In genomic region chr13:25252770-25253169, GRCh38 we compare ENCODE assay signal across 16 cellular contexts. TPM values are rescaled to one million over a fixed set of nuclear protein-coding genes. Genes with fewer than 3 reads are reported as not detected.
DNase-seq lines count a peak whose midpoint lies in the region; ATAC-seq and TF ChIP-seq lines count a peak whose summit lies in the region.
"Had no signal": no experiment of that assay in that cellular context is flagged by ENCODE, and none has a peak within 500 bp of the region (broad histone marks: within the 10 kb centered on the region; RNA-seq: fewer than 3 reads in every experiment).

No MANE protein-coding gene starts in this region.

- H2AFZ ChIP-seq in mammary epithelial cell (ENCODE audit: low read depth, low read length), result no peak overlapping the region
- H2AFZ ChIP-seq: GM23338 had no signal

- dilution Hi-C loops in mammary epithelial cell (cut with HindIII; ENCODE audit: low sequenced_read_pairs), result no loop called here

- intact Hi-C loops in MCF 10A (cut with micrococcal nuclease), result no loop called here
- intact Hi-C loops in mammary epithelial cell (cut with micrococcal nuclease), result no loop called here
- intact Hi-C loops in left lung (cut with DNase I), result no loop called here

- no peaks in the 10 kb centered on the region for H4K20me1 ChIP-seq in mammary epithelial cell (ENCODE audit: insufficient read depth, low read length)

- 93% methylated on average over 2 of the region's 2 CpGs for WGBS in mammary epithelial cell (ENCODE audit: low coverage, missing lambda C conversion rate)

- no TSS peak for BruUV-seq in MCF 10A (replicated peaks; lab: Mats Ljungman, UMichigan)
- BruUV-seq in mammary epithelial cell (replicated peaks; lab: Mats Ljungman, UMichigan), result no TSS peak

- H3K9ac ChIP-seq in mammary epithelial cell (ENCODE audit: insufficient read depth, low read length), result no peak overlapping the region

- no peaks in the 10 kb centered on the region for H3K9me3 Mint-ChIP-seq in MCF 10A (ENCODE audit: unreplicated experiment)
- H3K9me3 Mint-ChIP-seq in progenitor cell of endocrine pancreas (ENCODE audit: low read depth), result no peaks in the 10 kb centered on the region
- H3K9me3 Mint-ChIP-seq in stimulated activated memory B cell treated with anti-CD40 and anti-IgM and Interleukin-4, amounts not matched to agents 10 μg/mL and 1 μg/mL and 100 μg/mL, for 72 hours, result no peaks in the 10 kb centered on the region
- H3K9me3 Mint-ChIP-seq: CD4-positive, alpha-beta memory T cell; GM23338 had no signal

- H3K36me3 Mint-ChIP-seq in MCF 10A (ENCODE audit: insufficient read depth, unreplicated experiment), result peaks cover 45% of the 10 kb centered on the region
- H3K36me3 Mint-ChIP-seq in progenitor cell of endocrine pancreas (ENCODE audit: insufficient read depth), result peaks cover 14% of the 10 kb centered on the region
- H3K36me3 Mint-ChIP-seq in stimulated activated memory B cell treated with anti-CD40 and anti-IgM and Interleukin-4, amounts not matched to agents 10 μg/mL and 1 μg/mL and 100 μg/mL, for 72 hours, result peaks cover 47% of the 10 kb centered on the region

- DNase-seq in MCF 10A (ENCODE audit: unreplicated experiment) (no peak), mammary epithelial cell (no peak), left lung (no peak), progenitor cell of endocrine pancreas (ENCODE audit: low spot score, unreplicated experiment) (no peak), NCI-H82 treated with DMSO at 0.1 percent for 48 hours (lab: John Stamatoyannopoulos, UW; ENCODE audit: unreplicated experiment) (no peak), Kasumi-1 (lab: John Stamatoyannopoulos, UW) (no peak)
- DNase-seq: Calu3; CD4-positive, alpha-beta memory T cell; DMS79 treated with DMSO at 0.1 percent for 48 hours; GF-D8; HCEC 1CT had no signal

- in situ Hi-C loops in mammary epithelial cell (cut with MboI; ENCODE audit: low sequenced_read_pairs in 2 of 2), result no loop called here

- no peaks in the 10 kb centered on the region for H3K79me2 ChIP-seq in mammary epithelial cell (ENCODE audit: insufficient read depth, low read length)

- no peaks in the 10 kb centered on the region for H3K9me3 ChIP-seq in mammary epithelial cell (replicated peaks; ENCODE audit: insufficient read depth, low read length)
- no peaks in the 10 kb centered on the region for H3K9me3 ChIP-seq in left lung
- H3K9me3 ChIP-seq: A549 had no signal

- H3K27ac ChIP-seq in mammary epithelial cell (ENCODE audit: insufficient read depth, low read depth, low read length) (no peak overlapping the region), left lung (no peak overlapping the region)
- H3K27ac ChIP-seq: 22Rv1, A549, C4-2B had no signal

- no peak overlapping the region for H3K4me3 Mint-ChIP-seq in MCF 10A (ENCODE audit: unreplicated experiment)
- H3K4me3 Mint-ChIP-seq in progenitor cell of endocrine pancreas (ENCODE audit: low read depth), result no peak overlapping the region
- no peak overlapping the region for H3K4me3 Mint-ChIP-seq in stimulated activated memory B cell treated with anti-CD40 and anti-IgM and Interleukin-4, amounts not matched to agents 10 μg/mL and 1 μg/mL and 100 μg/mL, for 72 hours
- H3K4me3 Mint-ChIP-seq: CD4-positive, alpha-beta memory T cell; GM23338 had no signal

- ATAC-seq in left lung, result peak; percentile 14
- no peak for ATAC-seq in stimulated activated memory B cell treated with anti-CD40 and anti-IgM and Interleukin-4, amounts not matched to agents 10 μg/mL and 1 μg/mL and 100 μg/mL, for 72 hours
- ATAC-seq: A549, GM23338 had no signal

- peak overlapping the region; percentile 56 for H3K27ac Mint-ChIP-seq in MCF 10A (ENCODE audit: low read depth, unreplicated experiment)
- peak overlapping the region; percentile 29 for H3K27ac Mint-ChIP-seq in progenitor cell of endocrine pancreas
- no peak overlapping the region for H3K27ac Mint-ChIP-seq in stimulated activated memory B cell treated with anti-CD40 and anti-IgM and Interleukin-4, amounts not matched to agents 10 μg/mL and 1 μg/mL and 100 μg/mL, for 72 hours
- H3K27ac Mint-ChIP-seq: CD4-positive, alpha-beta memory T cell had no signal

- CTCF ChIA-PET in MCF 10A (lab: Yijun Ruan, JAX) (interaction anchor here (1.2 kb wide), 1 partner anchor 34 kb away, joined by 3 read pairs; no protein-coding TSS in a partner anchor), mammary epithelial cell (lab: Charles Lee; ENCODE audit: low non-redundant PET) (no interaction called here)

- POLR2A ChIA-PET in MCF 10A (lab: Yijun Ruan, JAX), result interaction anchor here (0.7 to 1.2 kb wide), 2 partner anchors 17 to 31 kb away, joined by 3 read pairs; no protein-coding TSS in a partner anchor

- H3K4me1 Mint-ChIP-seq in MCF 10A (ENCODE audit: insufficient read depth, unreplicated experiment) (no peaks in the 10 kb centered on the region), progenitor cell of endocrine pancreas (ENCODE audit: low read depth) (peaks cover 4% of the 10 kb centered on the region)
- peaks cover 13% of the 10 kb centered on the region for H3K4me1 Mint-ChIP-seq in stimulated activated memory B cell treated with anti-CD40 and anti-IgM and Interleukin-4, amounts not matched to agents 10 μg/mL and 1 μg/mL and 100 μg/mL, for 72 hours

- H3K27me3 Mint-ChIP-seq in MCF 10A (ENCODE audit: insufficient read depth, unreplicated experiment), result no peaks in the 10 kb centered on the region
- H3K27me3 Mint-ChIP-seq in progenitor cell of endocrine pancreas, result no peaks in the 10 kb centered on the region
- no peaks in the 10 kb centered on the region for H3K27me3 Mint-ChIP-seq in stimulated activated memory B cell treated with anti-CD40 and anti-IgM and Interleukin-4, amounts not matched to agents 10 μg/mL and 1 μg/mL and 100 μg/mL, for 72 hours
- H3K27me3 Mint-ChIP-seq: CD4-positive, alpha-beta memory T cell had no signal

- H3K4me1 ChIP-seq in mammary epithelial cell (ENCODE audit: insufficient read depth, low read length), result peaks cover 4% of the 10 kb centered on the region
- peaks cover 0 to 6% of the 10 kb centered on the region in 2 donors for H3K4me1 ChIP-seq in left lung

- no peak overlapping the region for H3K4me2 ChIP-seq in mammary epithelial cell (ENCODE audit: insufficient read depth, low read depth, low read length)
- H3K4me2 ChIP-seq: A549, GM23338 had no signal

- TF ChIP-seq CTCF in MCF 10A (IDR thresholded peaks at IDR 0.05; ENCODE audit: unreplicated experiment) (no peak), mammary epithelial cell (conservative IDR thresholded peaks at IDR 0.05 in 1 of 2, IDR thresholded peaks at IDR 0.05 in 1 of 2; ENCODE audit: extremely low read depth in 1 of 2, insufficient read depth in 1 of 2, low read depth in 1 of 2, low read length in 2 of 2) (no peak), left lung (IDR thresholded peaks at IDR 0.05) (no peak), progenitor cell of endocrine pancreas (IDR thresholded peaks at IDR 0.05; ENCODE audit: unreplicated experiment) (no peak)

- H3K36me3 ChIP-seq in mammary epithelial cell (ENCODE audit: insufficient read depth, low read length) (peaks cover 3% of the 10 kb centered on the region), left lung (peaks cover 0 to 82% of the 10 kb centered on the region in 2 donors)

- H3K27me3 ChIP-seq in mammary epithelial cell (ENCODE audit: insufficient read depth, low read length) (no peaks in the 10 kb centered on the region), left lung (no peaks in the 10 kb centered on the region)

- H3K4me3 ChIP-seq in mammary epithelial cell (replicated peaks in 1 of 3; ENCODE audit: insufficient read depth in 1 of 3, low read depth in 2 of 3, low read length in 3 of 3) (no peak overlapping the region), left lung (no peak overlapping the region)
- H3K4me3 ChIP-seq: A549, GM23338 had no signal

RNA-seq across cellular contexts. Expression of gene MTMR6, which starts 34.5 kb away (rescaled TPM):
- 21.0 and 21.5 TPM in 2 replicates for total RNA-seq in MCF 10A (2022)
- total RNA-seq in mammary epithelial cell, result 10 to 100 TPM; 19.1 to 27.8 TPM
- 9.2 TPM for polyA plus RNA-seq in mammary epithelial cell
- 11.3 TPM for polyA minus RNA-seq in mammary epithelial cell
- 10 to 100 TPM; 16.3 to 22.5 TPM for total RNA-seq in left lung
- total RNA-seq in progenitor cell of endocrine pancreas, result 9.3 and 9.6 TPM in 2 replicates

RNA-seq across cellular contexts. Expression of gene NUP58, which starts 48.7 kb away (rescaled TPM):
- 106 and 116 TPM in 2 replicates for total RNA-seq in MCF 10A (2022)
- 10 to 100 TPM; 73.0 to 82.0 TPM for total RNA-seq in mammary epithelial cell
- polyA plus RNA-seq in mammary epithelial cell, result 37.2 TPM
- polyA minus RNA-seq in mammary epithelial cell, result 62.1 TPM
- total RNA-seq in left lung, result 10 to 100 TPM; 59.8 to 78.2 TPM
- 56.5 and 61.5 TPM in 2 replicates for total RNA-seq in progenitor cell of endocrine pancreas
